Comparison of ENCODE assay signal across 20 cellular contexts in genomic region chr6:1616556-1617463, GRCh38. TPM values are rescaled to one million over a fixed set of nuclear protein-coding genes. Genes with fewer than 3 reads are reported as not detected.
DNase-seq lines count a peak whose midpoint lies in the region; ATAC-seq and TF ChIP-seq lines count a peak whose summit lies in the region.
"Had no signal": no experiment of that assay in that cellular context is flagged by ENCODE, and none has a peak within 500 bp of the region (broad histone marks: within the 10 kb centered on the region; RNA-seq: fewer than 3 reads in every experiment).

No MANE protein-coding gene starts in this region.

- peak overlapping the region; percentile 48 to 78 (median 69) for H3K4me3 Mint-ChIP-seq in nephron
- no peak overlapping the region for H3K4me3 Mint-ChIP-seq in activated T-helper 17 cell treated with anti-CD3 and anti-CD28 coated beads, Interleukin-2, amount 50 U/mL, for 72 hours
- H3K4me3 Mint-ChIP-seq: activated CD4-positive, alpha-beta T cell treated with anti-CD3 and anti-CD28 coated beads, Interleukin-2, amount 10 ng/mL, durations not matched to agents 24 days and 14 days; activated naive CD8-positive, alpha-beta T cell treated with anti-CD3 and anti-CD28 coated beads for 36 hours; stimulated activated naive CD8-positive, alpha-beta T cell treated with anti-CD3 and anti-CD28 coated beads, Interleukin-15, Interleukin-2, amounts not matched to agents 100 ng/mL and 50 ng/mL, for 24 hours; T-helper 1 cell treated with Interleukin-12 subunit alpha and Interleukin-12 subunit beta and Interleukin-4 antibody, amounts not matched to agents 30 μg/mL and 1 μg/mL, for 36 hours had no signal

- no peak overlapping the region for H2AFZ ChIP-seq in PC-3 (ENCODE audit: low read length)

- H3K9me3 Mint-ChIP-seq in nephron: no peaks in the 10 kb centered on the region
- no peaks in the 10 kb centered on the region for H3K9me3 Mint-ChIP-seq in activated T-helper 17 cell treated with anti-CD3 and anti-CD28 coated beads, Interleukin-2, amount 50 U/mL, for 72 hours
- H3K9me3 Mint-ChIP-seq: activated CD4-positive, alpha-beta T cell treated with anti-CD3 and anti-CD28 coated beads, Interleukin-2, amount 10 ng/mL, durations not matched to agents 24 days and 14 days; activated naive CD8-positive, alpha-beta T cell treated with anti-CD3 and anti-CD28 coated beads for 36 hours; stimulated activated naive CD8-positive, alpha-beta T cell treated with anti-CD3 and anti-CD28 coated beads, Interleukin-15, Interleukin-2, amounts not matched to agents 100 ng/mL and 50 ng/mL, for 24 hours; T-helper 1 cell treated with Interleukin-12 subunit alpha and Interleukin-12 subunit beta and Interleukin-4 antibody, amounts not matched to agents 30 μg/mL and 1 μg/mL, for 36 hours had no signal

- CTCF ChIA-PET in PC-3 (lab: Charles Lee): no interaction called here

- H3K4me1 ChIP-seq in RWPE2 (ENCODE audit: insufficient read depth, poor library complexity, severe bottlenecking): peaks cover 8% of the 10 kb centered on the region
- H3K4me1 ChIP-seq in esophagus muscularis mucosa: peaks cover 9 to 70% (median 53%) of the 10 kb centered on the region in 4 donors
- peaks cover 0 to 31% (median 17%) of the 10 kb centered on the region in 4 donors for H3K4me1 ChIP-seq in tibial artery
- no peaks in the 10 kb centered on the region for H3K4me1 ChIP-seq in PC-3 (ENCODE audit: insufficient read depth, low read length)

- WGBS in esophagus muscularis mucosa: 65% methylated on average over 9 of the region's 12 CpGs

- intact Hi-C loops in esophagus muscularis mucosa (cut with DNase I): no loop called here
- intact Hi-C loops in tibial artery (cut with DNase I; ENCODE audit: low total_unique reads): loop anchor here (5.0 kb wide), 2 partner anchors 75 to 285 kb away; no protein-coding TSS in a partner anchor
- intact Hi-C loops in PC-3 (cut with micrococcal nuclease): no loop called here

- DNase-seq in RWPE2 (ENCODE audit: low spot score): peak; percentile 38
- no peak for DNase-seq in esophagus muscularis mucosa (ENCODE audit: extremely low spot score)
- DNase-seq in tibial artery: peak in 1 of 2 donors; percentile 64
- no peak for DNase-seq in activated CD4-positive, alpha-beta T cell treated with anti-CD3 and anti-CD28 coated beads for 4 hours
- DNase-seq in PC-3: no peak
- DNase-seq: activated CD4-positive, alpha-beta T cell treated with anti-CD3 and anti-CD28 coated beads, Interleukin-2, amount 10 ng/mL, durations not matched to agents 24 days and 14 days; activated naive CD8-positive, alpha-beta T cell treated with anti-CD3 and anti-CD28 coated beads for 36 hours; NCI-H1417; NCI-H510A; NK-92 treated with Interleukin-12 subunit alpha and Interleukin-12 subunit beta, amount 100 ng/mL, for 24 hours; stimulated activated CD4-positive, alpha-beta T cell treated with anti-CD3 and anti-CD28 coated beads, Interleukin-12 subunit alpha, Interleukin-12 subunit beta, amount 100 ng/mL, for 4 hours; uterus had no signal

- H3K27ac ChIP-seq in RWPE2 (ENCODE audit: poor library complexity, severe bottlenecking): no peak overlapping the region
- H3K27ac ChIP-seq in esophagus muscularis mucosa (replicated peaks in 1 of 4): peak overlapping the region; percentile 2 to 98 (median 34)
- peak overlapping the region; percentile 91 to 98 for H3K27ac ChIP-seq in tibial artery
- no peak overlapping the region for H3K27ac ChIP-seq in PC-3 (ENCODE audit: low read length)
- H3K27ac ChIP-seq: SJSA1, uterus had no signal

- peaks cover 16% of the 10 kb centered on the region for H4K20me1 ChIP-seq in PC-3 (ENCODE audit: low read length)

- POLR2A ChIA-PET in PC-3 (lab: Charles Lee; ENCODE audit: unreplicated experiment): interaction anchor here (0.6 kb wide), 1 partner anchor 302 kb away, joined by 5 read pairs; no protein-coding TSS in a partner anchor

- H3K4me1 Mint-ChIP-seq in nephron: peaks cover 43% of the 10 kb centered on the region
- peaks cover 4% of the 10 kb centered on the region for H3K4me1 Mint-ChIP-seq in activated T-helper 17 cell treated with anti-CD3 and anti-CD28 coated beads, Interleukin-2, amount 50 U/mL, for 72 hours

- no peaks in the 10 kb centered on the region for H3K9me3 ChIP-seq in RWPE2 (ENCODE audit: severe bottlenecking)
- no peaks in the 10 kb centered on the region for H3K9me3 ChIP-seq in esophagus muscularis mucosa
- H3K9me3 ChIP-seq in tibial artery: no peaks in the 10 kb centered on the region
- H3K9me3 ChIP-seq in PC-3 (ENCODE audit: low read length): no peaks in the 10 kb centered on the region
- H3K9me3 ChIP-seq: right atrium auricular region, SJSA1, uterus had no signal

- H3K4me2 ChIP-seq in PC-3 (ENCODE audit: low read length): no peak overlapping the region

- no peak overlapping the region for H3K4me3 ChIP-seq in RWPE2 (ENCODE audit: severe bottlenecking)
- no peak overlapping the region for H3K4me3 ChIP-seq in esophagus muscularis mucosa
- H3K4me3 ChIP-seq in tibial artery: peak overlapping the region; percentile 91 to 93
- H3K4me3 ChIP-seq in PC-3 (ENCODE audit: low read length): no peak overlapping the region
- H3K4me3 ChIP-seq: right atrium auricular region, SJSA1, uterus had no signal

- BruUV-seq in PC-3 (replicated peaks; lab: Mats Ljungman, UMichigan): no TSS peak

- H3K27me3 ChIP-seq in RWPE2 (ENCODE audit: insufficient read depth, poor library complexity, severe bottlenecking) (no peaks in the 10 kb centered on the region), esophagus muscularis mucosa (peaks cover 0 to 68% (median 17%) of the 10 kb centered on the region in 4 donors), tibial artery (no peaks in the 10 kb centered on the region), PC-3 (ENCODE audit: low read length) (no peaks in the 10 kb centered on the region)
- H3K27me3 ChIP-seq: SJSA1 had no signal

- no peak for TF ChIP-seq CTCF in RWPE2 (IDR thresholded peaks at IDR 0.05; ENCODE audit: poor library complexity, severe bottlenecking)
- TF ChIP-seq CTCF in esophagus muscularis mucosa (IDR thresholded peaks at IDR 0.05): no peak
- TF ChIP-seq CTCF in nephron (IDR thresholded peaks at IDR 0.05; ENCODE audit: unreplicated experiment in 3 of 3): no peak
- no peak for TF ChIP-seq CTCF in tibial artery (IDR thresholded peaks at IDR 0.05)
- no peak for TF ChIP-seq CTCF in PC-3 (conservative IDR thresholded peaks at IDR 0.05; ENCODE audit: low read depth, low read length)

- peaks cover 77% of the 10 kb centered on the region for H3K27me3 Mint-ChIP-seq in nephron (ENCODE audit: low read depth)
- peaks cover 45% of the 10 kb centered on the region for H3K27me3 Mint-ChIP-seq in activated T-helper 17 cell treated with anti-CD3 and anti-CD28 coated beads, Interleukin-2, amount 50 U/mL, for 72 hours

- H3K9me2 ChIP-seq in PC-3 (replicated peaks; ENCODE audit: low read length): no peaks in the 10 kb centered on the region

- TF ChIP-seq EP300 in esophagus muscularis mucosa (IDR thresholded peaks at IDR 0.05): no peak

- no peak for TF ChIP-seq POLR2A in esophagus muscularis mucosa (IDR thresholded peaks at IDR 0.05; ENCODE audit: low read depth)

- peaks cover 20% of the 10 kb centered on the region for H3K36me3 Mint-ChIP-seq in nephron (ENCODE audit: low read depth)
- H3K36me3 Mint-ChIP-seq in activated T-helper 17 cell treated with anti-CD3 and anti-CD28 coated beads, Interleukin-2, amount 50 U/mL, for 72 hours (ENCODE audit: low read depth): peaks cover 15% of the 10 kb centered on the region
- H3K36me3 Mint-ChIP-seq: activated naive CD8-positive, alpha-beta T cell treated with anti-CD3 and anti-CD28 coated beads for 36 hours had no signal

- peaks cover 30% of the 10 kb centered on the region for H3K79me2 ChIP-seq in PC-3 (ENCODE audit: low read length)

- no peaks in the 10 kb centered on the region for H3K36me3 ChIP-seq in RWPE2 (ENCODE audit: low read depth)
- H3K36me3 ChIP-seq in esophagus muscularis mucosa: no peaks in the 10 kb centered on the region
- peaks cover 16 to 28% (median 27%) of the 10 kb centered on the region in 3 donors for H3K36me3 ChIP-seq in tibial artery
- H3K36me3 ChIP-seq in PC-3 (ENCODE audit: low read depth, low read length): no peaks in the 10 kb centered on the region
- H3K36me3 ChIP-seq: right atrium auricular region, uterus had no signal

- no peaks in the 10 kb centered on the region for H3F3A ChIP-seq in PC-3 (ENCODE audit: low read length, unreplicated experiment)

- ATAC-seq in RWPE2 (ENCODE audit: low read depth): no peak
- ATAC-seq in activated T-helper 17 cell treated with anti-CD3 and anti-CD28 coated beads, Interleukin-2, amount 50 U/mL, for 72 hours (replicated peaks): no peak
- no peak for ATAC-seq in PC-3
- ATAC-seq in GM21367 (IDR thresholded peaks at IDR 0.05; ENCODE audit: unreplicated experiment): no peak

- peak overlapping the region; percentile 58 to 84 (median 70) for H3K27ac Mint-ChIP-seq in nephron
- H3K27ac Mint-ChIP-seq in activated T-helper 17 cell treated with anti-CD3 and anti-CD28 coated beads, Interleukin-2, amount 50 U/mL, for 72 hours: no peak overlapping the region
- H3K27ac Mint-ChIP-seq: activated CD4-positive, alpha-beta T cell treated with anti-CD3 and anti-CD28 coated beads, Interleukin-2, amount 10 ng/mL, durations not matched to agents 24 days and 14 days; activated naive CD8-positive, alpha-beta T cell treated with anti-CD3 and anti-CD28 coated beads for 36 hours; CD14-positive monocyte; stimulated activated naive CD8-positive, alpha-beta T cell treated with anti-CD3 and anti-CD28 coated beads, Interleukin-15, Interleukin-2, amounts not matched to agents 100 ng/mL and 50 ng/mL, for 24 hours; T-helper 1 cell treated with Interleukin-12 subunit alpha and Interleukin-12 subunit beta and Interleukin-4 antibody, amounts not matched to agents 30 μg/mL and 1 μg/mL, for 36 hours had no signal

- H3K9ac ChIP-seq in PC-3 (ENCODE audit: low read length): no peak overlapping the region

RNA-seq across cellular contexts. Expression of gene FOXC1, which starts 7.1 kb away (rescaled TPM):
- total RNA-seq in esophagus muscularis mucosa (10 to 100 TPM in 3 of 4 donors, 1 to 10 TPM in 1; 8.7 to 19.7 (median 16.8) TPM), PC-3 (2014; rRNA removed) (7.3 and 12.0 TPM in 2 replicates)
- total RNA-seq in activated T-helper 17 cell treated with anti-CD3 and anti-CD28 coated beads, Interleukin-2, amount 50 U/mL, for 72 hours: not detected
- total RNA-seq: activated naive CD8-positive, alpha-beta T cell treated with anti-CD3 and anti-CD28 coated beads for 36 hours had no signal

Comparison
In these comparisons a context has a peak if more than half of its experiments do, and no peak if none do; other contexts are left out.
1. H3K27ac ChIP-seq: peak in esophagus muscularis mucosa (4 of 4) and tibial artery (2 of 2); none in RWPE2 (single experiment) and PC-3 (single experiment).
2. H3K4me3 ChIP-seq: peak in tibial artery (2 of 2); none in RWPE2 (single experiment), esophagus muscularis mucosa (0 of 4) and PC-3 (single experiment).